In the genomic region with DNA sequence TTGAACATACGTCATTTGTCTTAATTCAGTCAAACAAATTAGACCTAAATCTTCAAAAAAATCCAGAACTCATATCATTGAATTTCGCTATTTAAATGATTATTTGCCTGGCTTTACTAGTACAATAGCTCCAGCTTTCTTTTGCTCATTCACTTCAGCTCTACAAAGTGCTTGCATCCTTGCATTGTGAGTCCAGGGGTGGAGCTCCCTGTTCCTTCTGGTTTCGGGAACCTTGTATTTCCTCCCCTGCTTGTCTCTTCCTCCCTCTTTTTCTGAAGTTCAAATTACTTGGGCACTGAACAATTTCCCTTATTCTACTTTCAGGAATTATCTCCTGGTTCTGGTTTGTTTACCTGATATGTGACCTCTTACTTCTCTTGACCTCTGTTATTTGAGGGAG, we compare ENCODE assay signal across 19 cellular contexts. TPM values are rescaled to one million over a fixed set of nuclear protein-coding genes. Genes with fewer than 3 reads are reported as not detected.
DNase-seq lines count a peak whose midpoint lies in the region; ATAC-seq and TF ChIP-seq lines count a peak whose summit lies in the region.
"Had no signal": no experiment of that assay in that cellular context is flagged by ENCODE, and none has a peak within 500 bp of the region (broad histone marks: within the 10 kb centered on the region; RNA-seq: fewer than 3 reads in every experiment).

No MANE protein-coding gene starts in this region.

- intact Hi-C loops in vagina (cut with DNase I): no loop called here

- no peak for TF ChIP-seq EP300 in SK-N-SH (IDR thresholded peaks at IDR 0.05; ENCODE audit: borderline replicate concordance in 1 of 2, low read depth in 1 of 2, low read length in 1 of 2)

- H3K36me3 ChIP-seq in SK-N-SH (replicated peaks in 1 of 2; ENCODE audit: control insufficient read depth in 1 of 2, insufficient read depth in 2 of 2, low read length in 1 of 2) (no peaks in the 10 kb centered on the region), muscle layer of duodenum (ENCODE audit: control insufficient read depth in 1 of 2, insufficient read depth in 2 of 2, low read length in 2 of 2) (no peaks in the 10 kb centered on the region), vagina (no peaks in the 10 kb centered on the region), BE2C (no peaks in the 10 kb centered on the region), Karpas-422 (ENCODE audit: insufficient read depth, low read length) (no peaks in the 10 kb centered on the region)
- H3K36me3 ChIP-seq: BLaER1, SJCRH30, thyroid gland had no signal

- H3K27ac ChIP-seq in SK-N-SH (ENCODE audit: low read depth in 2 of 2, low read length in 1 of 2) (no peak overlapping the region), muscle layer of duodenum (ENCODE audit: low read length) (peak overlapping the region; percentile 26), vagina (peak overlapping the region; percentile 6), Karpas-422 (ENCODE audit: low read length) (no peak overlapping the region)
- H3K27ac ChIP-seq: 22Rv1, BLaER1, thyroid gland had no signal

- H3K4me2 ChIP-seq in SK-N-SH (no peak overlapping the region), Karpas-422 (ENCODE audit: low read depth, low read length, poor library complexity, severe bottlenecking) (no peak overlapping the region)
- H3K4me2 ChIP-seq: BLaER1 had no signal

- TF ChIP-seq CTCF in SK-N-SH (IDR thresholded peaks at IDR 0.05) (no peak), vagina (IDR thresholded peaks at IDR 0.05) (no peak), BE2C (IDR thresholded peaks at IDR 0.05; ENCODE audit: low read depth, low read length) (no peak)

- TF ChIP-seq POLR2A in vagina (IDR thresholded peaks at IDR 0.05): no peak

- H3K27me3 ChIP-seq in SK-N-SH (ENCODE audit: insufficient read depth): no peaks in the 10 kb centered on the region
- H3K27me3 ChIP-seq in muscle layer of duodenum (ENCODE audit: low read depth, low read length): no peaks in the 10 kb centered on the region
- H3K27me3 ChIP-seq in vagina: no peaks in the 10 kb centered on the region
- H3K27me3 ChIP-seq in BE2C: no peaks in the 10 kb centered on the region
- H3K27me3 ChIP-seq in Karpas-422 (ENCODE audit: low read length): no peaks in the 10 kb centered on the region
- H3K27me3 ChIP-seq: BLaER1, SJCRH30, thyroid gland had no signal

- CTCF ChIA-PET in SK-N-SH (lab: Yijun Ruan, JAX): interaction anchor here (1.0 to 1.8 kb wide), 2 partner anchors 9 to 355 kb away, joined by 3 to 7 read pairs; no protein-coding TSS in a partner anchor

- H4K20me1 ChIP-seq in SK-N-SH (ENCODE audit: insufficient read depth) (no peaks in the 10 kb centered on the region), Karpas-422 (ENCODE audit: insufficient read depth, low read depth, low read length) (no peaks in the 10 kb centered on the region)
- H4K20me1 ChIP-seq: BLaER1 had no signal

- peaks cover 2 to 19% of the 10 kb centered on the region in 2 experiments; a peak in 2 of 4 replicates for H3K4me1 ChIP-seq in SK-N-SH (ENCODE audit: control insufficient read depth in 1 of 2, insufficient read depth in 2 of 2, low read depth in 1 of 2, low read length in 1 of 2)
- peaks cover 9 to 11% of the 10 kb centered on the region in 2 donors for H3K4me1 ChIP-seq in muscle layer of duodenum (ENCODE audit: control insufficient read depth in 1 of 2, insufficient read depth in 2 of 2, low read length in 2 of 2)
- peaks cover 6% of the 10 kb centered on the region for H3K4me1 ChIP-seq in vagina
- no peaks in the 10 kb centered on the region for H3K4me1 ChIP-seq in BE2C
- no peaks in the 10 kb centered on the region for H3K4me1 ChIP-seq in Karpas-422 (ENCODE audit: low read length)
- H3K4me1 ChIP-seq: BLaER1, thyroid gland had no signal

- H3K79me2 ChIP-seq in SK-N-SH (ENCODE audit: insufficient read depth) (no peaks in the 10 kb centered on the region), Karpas-422 (ENCODE audit: low read length) (no peaks in the 10 kb centered on the region)

- peak overlapping the region; percentile 57 for H2AFZ ChIP-seq in SK-N-SH (ENCODE audit: low read depth)
- no peak overlapping the region for H2AFZ ChIP-seq in Karpas-422 (ENCODE audit: low read length)

- WGBS in SK-N-SH (ENCODE audit: low lambda C conversion rate): 87% methylated on average over 3 of the region's 3 CpGs

- no peak overlapping the region for H3K4me3 ChIP-seq in SK-N-SH (ENCODE audit: low read depth in 2 of 2, low read length in 1 of 2)
- no peak overlapping the region for H3K4me3 ChIP-seq in muscle layer of duodenum (ENCODE audit: low read depth in 1 of 2, low read length in 2 of 2)
- no peak overlapping the region for H3K4me3 ChIP-seq in vagina
- no peak overlapping the region for H3K4me3 ChIP-seq in BE2C (ENCODE audit: low read depth, low read length)
- H3K4me3 ChIP-seq in Karpas-422 (ENCODE audit: low read length): no peak overlapping the region
- H3K4me3 ChIP-seq: BLaER1, thyroid gland had no signal

- POLR2A ChIA-PET in SK-N-SH (lab: Yijun Ruan, JAX): no interaction called here

- no peak for TF ChIP-seq RAD21 in SK-N-SH (IDR thresholded peaks at IDR 0.05; ENCODE audit: low read length)

- H3F3A ChIP-seq in SK-N-SH (replicated peaks; ENCODE audit: insufficient read depth): no peaks in the 10 kb centered on the region

- H3K9me3 ChIP-seq in SK-N-SH: no peaks in the 10 kb centered on the region
- H3K9me3 ChIP-seq in muscle layer of duodenum (ENCODE audit: control insufficient read depth in 1 of 2, low read length in 2 of 2): no peaks in the 10 kb centered on the region
- no peaks in the 10 kb centered on the region for H3K9me3 ChIP-seq in vagina
- H3K9me3 ChIP-seq in BE2C: no peaks in the 10 kb centered on the region
- no peaks in the 10 kb centered on the region for H3K9me3 ChIP-seq in Karpas-422 (ENCODE audit: low read length)
- H3K9me3 ChIP-seq: BLaER1, SJCRH30, thyroid gland had no signal

- DNase-seq in SK-N-SH (no peak), fibroblast of peridontal ligament (ENCODE audit: extremely low read depth) (peak; percentile 33), vagina (ENCODE audit: extremely low spot score in 2 of 2) (no peak), BE2C (no peak), Karpas-422 (no peak)
- DNase-seq: activated CD4-positive, CD25-positive, alpha-beta regulatory T cell treated with anti-CD3 and anti-CD28 coated beads, Interleukin-2, amount 50 U/mL, for 72 hours; activated naive CD4-positive, alpha-beta T cell treated with anti-CD3 and anti-CD28 coated beads, Interleukin-2, amount 50 U/mL, for 16 hours; activated T-cell treated with anti-CD3 and anti-CD28 coated beads, Interleukin-2, amount 50 U/mL, for 4 hours; H9; midbrain; MM.1S; NCI-H146; thyroid gland had no signal

- no peak for ATAC-seq in SK-N-SH treated with all-trans-retinoic acid at 6 μM for 48 hours
- no peak for ATAC-seq in HG02981 (IDR thresholded peaks at IDR 0.05; ENCODE audit: unreplicated experiment)
- ATAC-seq: activated T-cell treated with anti-CD3 and anti-CD28 coated beads, Interleukin-2, amount 50 U/mL, for 4 hours had no signal

- H3K9ac ChIP-seq in SK-N-SH (no peak overlapping the region), Karpas-422 (ENCODE audit: low read length) (no peak overlapping the region)
- H3K9ac ChIP-seq: BLaER1 had no signal

- H3K9me2 ChIP-seq in SK-N-SH (no peaks in the 10 kb centered on the region), Karpas-422 (replicated peaks; ENCODE audit: insufficient read depth, low read length) (no peaks in the 10 kb centered on the region)

TF ChIP-seq in SK-N-SH, 30 proteins besides CTCF, POLR2A, EP300 and RAD21 (continues in another document):
- no peak for TF ChIP-seq FOXM1 (IDR thresholded peaks at IDR 0.05; ENCODE audit: low read depth)
- TF ChIP-seq, protein P1, sequence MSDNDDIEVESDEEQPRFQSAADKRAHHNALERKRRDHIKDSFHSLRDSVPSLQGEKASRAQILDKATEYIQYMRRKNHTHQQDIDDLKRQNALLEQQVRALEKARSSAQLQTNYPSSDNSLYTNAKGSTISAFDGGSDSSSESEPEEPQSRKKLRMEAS (IDR thresholded peaks at IDR 0.05; ENCODE audit: low read depth): no peak
- no peak for TF ChIP-seq USF2 (IDR thresholded peaks at IDR 0.05; ENCODE audit: borderline replicate concordance, low read depth, low read length)
- TF ChIP-seq TEAD4 (IDR thresholded peaks at IDR 0.05; ENCODE audit: borderline replicate concordance, insufficient read depth): no peak

TF ChIP-seq in SK-N-SH treated with all-trans-retinoic acid at 6 μM for 48 hours, 23 proteins besides CTCF, POLR2A, EP300 and RAD21:
- TF ChIP-seq, protein P2, sequence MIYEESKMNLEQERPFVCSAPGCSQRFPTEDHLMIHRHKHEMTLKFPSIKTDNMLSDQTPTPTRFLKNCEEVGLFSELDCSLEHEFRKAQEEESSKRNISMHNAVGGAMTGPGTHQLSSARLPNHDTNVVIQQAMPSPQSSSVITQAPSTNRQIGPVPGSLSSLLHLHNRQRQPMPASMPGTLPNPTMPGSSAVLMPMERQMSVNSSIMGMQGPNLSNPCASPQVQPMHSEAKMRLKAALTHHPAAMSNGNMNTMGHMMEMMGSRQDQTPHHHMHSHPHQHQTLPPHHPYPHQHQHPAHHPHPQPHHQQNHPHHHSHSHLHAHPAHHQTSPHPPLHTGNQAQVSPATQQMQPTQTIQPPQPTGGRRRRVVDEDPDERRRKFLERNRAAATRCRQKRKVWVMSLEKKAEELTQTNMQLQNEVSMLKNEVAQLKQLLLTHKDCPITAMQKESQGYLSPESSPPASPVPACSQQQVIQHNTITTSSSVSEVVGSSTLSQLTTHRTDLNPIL (CRISPR knock-in tag; IDR thresholded peaks at IDR 0.05; ENCODE audit: low read depth): no peak

RNA-seq across cellular contexts. Expression of gene KITLG, which starts 58.1 kb away (rescaled TPM):
- polyA plus RNA-seq in SK-N-SH (2012; rRNA removed): 8.9 and 13.3 TPM in 2 replicates
- polyA plus RNA-seq in SK-N-SH (2012; cell fraction: cytosol; rRNA removed): 17.4 and 20.7 TPM in 2 replicates
- polyA plus RNA-seq in SK-N-SH (2012; cell fraction: nucleus; rRNA removed): 5.2 and 11.6 TPM in 2 replicates
- total RNA-seq in vagina: 20.4 TPM
- polyA plus RNA-seq in BE2C (2012; ENCODE audit: insufficient read depth, insufficient read length, low read depth): 0.08 TPM
- not detected in 2 replicates for total RNA-seq in Karpas-422 (2014; rRNA removed; shearing (Covaris generic); ENCODE audit: low replicate concordance)

Comparison
In these comparisons a context has a peak if more than half of its experiments do, and no peak if none do; other contexts are left out.
1. H3K27ac ChIP-seq: peak in muscle layer of duodenum (single experiment) and vagina (single experiment); none in SK-N-SH (0 of 2) and Karpas-422 (single experiment).
2. RNA of gene KITLG, which starts 58.1 kb away (total RNA-seq): 20.4 TPM in vagina (single experiment); not detected in Karpas-422; every median in the first group is over 10 times any median in the second.